ENCODE assay signal across 8 cellular contexts in genomic region chr12:6929806-6930452, GRCh38. TPM values are rescaled to one million over a fixed set of nuclear protein-coding genes. Genes with fewer than 3 reads are reported as not detected.
DNase-seq lines count a peak whose midpoint lies in the region; ATAC-seq and TF ChIP-seq lines count a peak whose summit lies in the region.

No MANE protein-coding gene starts in this region.

- TF ChIP-seq CTCF in breast epithelium (IDR thresholded peaks at IDR 0.05) = no peak
- TF ChIP-seq CTCF in upper lobe of right lung (IDR thresholded peaks at IDR 0.05) = no peak
- no peak for TF ChIP-seq CTCF in GM10266 (IDR thresholded peaks at IDR 0.05; ENCODE audit: control insufficient read depth, insufficient read depth, low read depth, missing control alignments)

- ATAC-seq in upper lobe of right lung (no peak), GM21576 (IDR thresholded peaks at IDR 0.05; ENCODE audit: unreplicated experiment) (no peak)

- H3K9me3 ChIP-seq in breast epithelium = no peaks in the 10 kb centered on the region
- H3K9me3 ChIP-seq in mesodermal cell (ENCODE audit: control insufficient read depth, low read length) = no peaks in the 10 kb centered on the region
- no peaks in the 10 kb centered on the region for H3K9me3 ChIP-seq in upper lobe of right lung

- no peak for DNase-seq in activated naive CD4-positive, alpha-beta T cell treated with anti-CD3 and anti-CD28 coated beads, Interleukin-2, amount 50 U/mL, for 16 hours
- no peak for DNase-seq in breast epithelium (ENCODE audit: low spot score in 2 of 2)
- DNase-seq in upper lobe of right lung = no peak
- DNase-seq in NCI-H2107 treated with DMSO at 0.1 percent for 48 hours (lab: John Stamatoyannopoulos, UW; ENCODE audit: unreplicated experiment) = no peak
- no peak for DNase-seq in GM10266 (ENCODE audit: extremely low spot score)

- H3K36me3 ChIP-seq in breast epithelium (no peaks in the 10 kb centered on the region), mesodermal cell (ENCODE audit: control insufficient read depth, insufficient read depth, low read length) (peaks cover 44% of the 10 kb centered on the region), upper lobe of right lung (peaks cover 17% of the 10 kb centered on the region)

- H3K4me1 ChIP-seq in breast epithelium = peaks cover 6 to 52% of the 10 kb centered on the region in 2 donors
- H3K4me1 ChIP-seq in mesodermal cell (ENCODE audit: control insufficient read depth, insufficient read depth, low read length, poor library complexity, severe bottlenecking) = peaks cover 38% of the 10 kb centered on the region
- H3K4me1 ChIP-seq in upper lobe of right lung = peaks cover 71% of the 10 kb centered on the region

- no peaks in the 10 kb centered on the region for H3K27me3 Mint-ChIP-seq in activated naive CD4-positive, alpha-beta T cell treated with anti-CD3 and anti-CD28 coated beads, Interleukin-2, amount 50 U/mL, for 24 hours

- H3K27ac ChIP-seq in breast epithelium (peak overlapping the region; percentile 84 to 99), mesodermal cell (ENCODE audit: low read depth, low read length, severe bottlenecking) (no peak overlapping the region), upper lobe of right lung (peak overlapping the region; percentile 90)

- H3K4me3 ChIP-seq in breast epithelium (peak overlapping the region; percentile 94 to 96 (median 95)), mesodermal cell (ENCODE audit: extremely low read depth, insufficient read depth, low read length, poor library complexity, severe bottlenecking) (peak overlapping the region; percentile 90), upper lobe of right lung (peak overlapping the region; percentile 84)

- H3K27me3 ChIP-seq in breast epithelium = no peaks in the 10 kb centered on the region
- H3K27me3 ChIP-seq in upper lobe of right lung = no peaks in the 10 kb centered on the region

- H3K27ac Mint-ChIP-seq in activated naive CD4-positive, alpha-beta T cell treated with anti-CD3 and anti-CD28 coated beads, Interleukin-2, amount 50 U/mL, for 24 hours = peak overlapping the region; percentile 98

- no peak for TF ChIP-seq POLR2A in breast epithelium (IDR thresholded peaks at IDR 0.05)

- intact Hi-C loops in breast epithelium (cut with DNase I; ENCODE audit: low total_unique reads) (no loop called here), upper lobe of right lung (cut with DNase I) (loop anchor here (10.0 kb wide), 1 partner anchor 55 kb away; the partner anchor contains the start of gene SPSB2)

- peak overlapping the region; percentile 93 for H3K4me3 Mint-ChIP-seq in activated naive CD4-positive, alpha-beta T cell treated with anti-CD3 and anti-CD28 coated beads, Interleukin-2, amount 50 U/mL, for 24 hours

- 86 to 93% methylated on average over 3 of the region's 3 CpGs for WGBS in mesodermal cell (ENCODE audit: insufficient coverage in 2 of 2), 2 experiments

- no peaks in the 10 kb centered on the region for H3K9me3 Mint-ChIP-seq in activated naive CD4-positive, alpha-beta T cell treated with anti-CD3 and anti-CD28 coated beads, Interleukin-2, amount 50 U/mL, for 24 hours

- peaks cover 61% of the 10 kb centered on the region for H3K4me1 Mint-ChIP-seq in activated naive CD4-positive, alpha-beta T cell treated with anti-CD3 and anti-CD28 coated beads, Interleukin-2, amount 50 U/mL, for 24 hours

- H3K36me3 Mint-ChIP-seq in activated naive CD4-positive, alpha-beta T cell treated with anti-CD3 and anti-CD28 coated beads, Interleukin-2, amount 50 U/mL, for 24 hours = peaks cover 4% of the 10 kb centered on the region

RNA-seq across cellular contexts. Expression of gene ATN1, which starts 2.2 kb away (rescaled TPM):
- total RNA-seq in breast epithelium = 10 to 100 TPM; 57.9 to 96.4 (median 59.7) TPM
- polyA plus RNA-seq in mesodermal cell (2013, experiment 1 of 2) = 122 TPM
- polyA plus RNA-seq in mesodermal cell (2013, experiment 2 of 2) = 108 TPM
- 149 TPM for total RNA-seq in upper lobe of right lung

RNA-seq across cellular contexts. Expression of gene RNU7-1, which starts 13.7 kb away (rescaled TPM):
- total RNA-seq in breast epithelium = not detected
- not detected for polyA plus RNA-seq in mesodermal cell (2013, experiment 1 of 2)
- not detected for polyA plus RNA-seq in mesodermal cell (2013, experiment 2 of 2)
- total RNA-seq in upper lobe of right lung = not detected

RNA-seq across cellular contexts. Expression of gene C12orf57, which starts 13.9 kb away (rescaled TPM):
- 100 to 1,000 TPM; 515 to 824 (median 547) TPM for total RNA-seq in breast epithelium
- polyA plus RNA-seq in mesodermal cell (2013, experiment 1 of 2) = 256 TPM
- 197 TPM for polyA plus RNA-seq in mesodermal cell (2013, experiment 2 of 2)
- 197 TPM for total RNA-seq in upper lobe of right lung

RNA-seq across cellular contexts. Expression of gene ENO2, which starts 15.5 kb away (rescaled TPM):
- 10 to 100 TPM in 2 of 3 donors, 1 to 10 TPM in 1; 5.0 to 16.1 (median 11.1) TPM for total RNA-seq in breast epithelium
- polyA plus RNA-seq in mesodermal cell (2013, experiment 1 of 2) = 57.3 TPM
- polyA plus RNA-seq in mesodermal cell (2013, experiment 2 of 2) = 43.5 TPM
- total RNA-seq in upper lobe of right lung = 41.8 TPM

RNA-seq across cellular contexts. Expression of gene PTPN6, which starts 21.2 kb away (rescaled TPM):
- total RNA-seq in breast epithelium (10 to 100 TPM; 14.7 to 28.0 (median 20.3) TPM), upper lobe of right lung (154 TPM)
- 10.3 TPM for polyA plus RNA-seq in mesodermal cell (2013, experiment 1 of 2)
- 6.5 TPM for polyA plus RNA-seq in mesodermal cell (2013, experiment 2 of 2)
